Comparison of ENCODE assay signal across 4 cellular contexts in genomic region chr17:75638039-75638438, GRCh38. TPM values are rescaled to one million over a fixed set of nuclear protein-coding genes. Genes with fewer than 3 reads are reported as not detected.
"Had no signal": no experiment of that assay in that cellular context is flagged by ENCODE, and none has a peak within 500 bp of the region (broad histone marks: within the 10 kb centered on the region; RNA-seq: fewer than 3 reads in every experiment).

No MANE protein-coding gene starts in this region.

RNA-seq across cellular contexts. Expression of gene SMIM5, which starts 4.8 kb away (rescaled TPM):
- total RNA-seq: activated CD4-positive, alpha-beta memory T cell treated with anti-CD3 and anti-CD28 coated beads for 36 hours; activated naive CD4-positive, alpha-beta T cell treated with anti-CD3 and anti-CD28 coated beads for 36 hours; activated T-helper 1 cell treated with anti-CD3 and anti-CD28 coated beads, Interleukin-12 subunit alpha, Interleukin-12 subunit beta, Interleukin-2, Interleukin-4 antibody, amounts not matched to agents 30 ng/mL and 10 ng/mL and 1 ng/mL, durations not matched to agents 14 hours and 24 hours and 36 hours; ascending aorta had no signal
